ENCODE assay signal across 8 cellular contexts in genomic region chr17:409848-410673, GRCh38. TPM values are rescaled to one million over a fixed set of nuclear protein-coding genes. Genes with fewer than 3 reads are reported as not detected.
A peak's percentile ranks its signal among the peaks of the same experiment; 100 is the strongest.
DNase-seq lines count a peak whose midpoint lies in the region; ATAC-seq and TF ChIP-seq lines count a peak whose summit lies in the region.

No MANE protein-coding gene starts in this region.

- H3K79me2 ChIP-seq in PC-3 (ENCODE audit: low read length), result no peaks in the 10 kb centered on the region

- H3F3A ChIP-seq in PC-3 (ENCODE audit: low read length, unreplicated experiment), result no peaks in the 10 kb centered on the region

- H3K4me1 Mint-ChIP-seq in activated T-cell treated with anti-CD3 and anti-CD28 coated beads, Interleukin-2, amount 50 U/mL, for 24 hours (ENCODE audit: low read depth), result peaks cover 64% of the 10 kb centered on the region

- peak; percentile 60 for TF ChIP-seq POLR2A in erythroblast (IDR thresholded peaks at IDR 0.05; ENCODE audit: low read length)

- peak overlapping the region; percentile 88 for H3K4me3 ChIP-seq in PC-3 (ENCODE audit: low read length)

- H3K9me2 ChIP-seq in PC-3 (replicated peaks; ENCODE audit: low read length), result no peaks in the 10 kb centered on the region

- intact Hi-C loops in PC-3 (cut with micrococcal nuclease), result no loop called here

- no peaks in the 10 kb centered on the region for H4K20me1 ChIP-seq in PC-3 (ENCODE audit: low read length)

- no peaks in the 10 kb centered on the region for H3K27me3 ChIP-seq in PC-3 (ENCODE audit: low read length)

- H3K9ac ChIP-seq in PC-3 (ENCODE audit: low read length), result peak overlapping the region; percentile 85

- CTCF ChIA-PET in PC-3 (lab: Charles Lee), result interaction anchor here (0.6 kb wide), 1 partner anchor 570 kb away, joined by 13 read pairs; no protein-coding TSS in a partner anchor

- H3K36me3 ChIP-seq in PC-3 (ENCODE audit: low read depth, low read length), result no peaks in the 10 kb centered on the region

- no peak for TF ChIP-seq CTCF in PC-3 (conservative IDR thresholded peaks at IDR 0.05; ENCODE audit: low read depth, low read length)

- TF ChIP-seq EP300 in Ishikawa (IDR thresholded peaks at IDR 0.05; ENCODE audit: borderline replicate concordance), result no peak

- peaks cover 4% of the 10 kb centered on the region; the same call in 1 of the 2 replicates for H3K4me1 ChIP-seq in PC-3 (ENCODE audit: insufficient read depth, low read length)

- H3K27ac ChIP-seq in PC-3 (ENCODE audit: low read length), result peak overlapping the region; percentile 25; the same call in 1 of the 2 replicates

- peaks cover 4% of the 10 kb centered on the region for H3K27me3 Mint-ChIP-seq in activated T-cell treated with anti-CD3 and anti-CD28 coated beads, Interleukin-2, amount 50 U/mL, for 24 hours

- TF ChIP-seq RAD21 in Ishikawa (IDR thresholded peaks at IDR 0.05; ENCODE audit: low read depth), result no peak

- POLR2A ChIA-PET in PC-3 (lab: Charles Lee; ENCODE audit: unreplicated experiment), result no interaction called here

- peak overlapping the region; percentile 98 for H3K27ac Mint-ChIP-seq in activated T-cell treated with anti-CD3 and anti-CD28 coated beads, Interleukin-2, amount 50 U/mL, for 24 hours

- ATAC-seq in GM21619 (IDR thresholded peaks at IDR 0.05; ENCODE audit: unreplicated experiment) (peak; percentile 70), PC-3 (peak; percentile 86)

- peak overlapping the region; percentile 97 for H3K4me2 ChIP-seq in PC-3 (ENCODE audit: low read length)

- H2AFZ ChIP-seq in PC-3 (ENCODE audit: low read length), result peak overlapping the region; percentile 95

- no TSS peak for BruUV-seq in PC-3 (replicated peaks; lab: Mats Ljungman, UMichigan)

- H3K9me3 Mint-ChIP-seq in activated T-cell treated with anti-CD3 and anti-CD28 coated beads, Interleukin-2, amount 50 U/mL, for 24 hours, result no peaks in the 10 kb centered on the region

- no peaks in the 10 kb centered on the region for H3K9me3 ChIP-seq in PC-3 (ENCODE audit: low read length)

- peaks cover 26% of the 10 kb centered on the region for H3K36me3 Mint-ChIP-seq in activated T-cell treated with anti-CD3 and anti-CD28 coated beads, Interleukin-2, amount 50 U/mL, for 24 hours (ENCODE audit: low read depth)

- H3K4me3 Mint-ChIP-seq in activated T-cell treated with anti-CD3 and anti-CD28 coated beads, Interleukin-2, amount 50 U/mL, for 24 hours, result peak overlapping the region; percentile 80

- peak; percentile 94 for DNase-seq in DMS153 treated with DMSO at 0.1 percent for 48 hours (lab: John Stamatoyannopoulos, UW; ENCODE audit: unreplicated experiment)
- peak; percentile 99 for DNase-seq in PC-3
- DNase-seq in activated T-cell treated with anti-CD3 and anti-CD28 coated beads, Interleukin-2, amount 50 U/mL, for 24 hours, result peak; percentile 99
- DNase-seq in erythroblast (lab: John Stamatoyannopoulos, UW), result peak; percentile 99 to 100
- peak; percentile 100 for DNase-seq in mucosa of gallbladder (ENCODE audit: low spot score)
- peak; percentile 99 for DNase-seq in stimulated activated CD8-positive, alpha-beta memory T cell treated with anti-CD3 and anti-CD28 coated beads, Interleukin-4, amount 100 ng/mL, for 24 hours (ENCODE audit: low read depth)

TF ChIP-seq in Ishikawa, 13 proteins besides CTCF, POLR2A, EP300 and RAD21:
- TF ChIP-seq TCF12 (IDR thresholded peaks at IDR 0.05; ENCODE audit: low read depth) (no peak), CREB1 (IDR thresholded peaks at IDR 0.05; ENCODE audit: low read depth) (no peak), TAF1 (IDR thresholded peaks at IDR 0.05; ENCODE audit: low read depth) (no peak; the same call in 1 of the 2 replicates), YY1 (IDR thresholded peaks at IDR 0.05; ENCODE audit: low read depth) (no peak; the same call in none of the 2 replicates), TEAD4 (IDR thresholded peaks at IDR 0.05) (0 out of 2 replicates have a peak, but pooled peaks have one; percentile 31), EGR1 (IDR thresholded peaks at IDR 0.05) (no peak), MAX (IDR thresholded peaks at IDR 0.05) (peak; percentile 75; the same call in 1 of the 2 replicates), ZBTB7A (IDR thresholded peaks at IDR 0.05; ENCODE audit: low read depth) (peak; percentile 61; the same call in 1 of the 2 replicates), NFIC (IDR thresholded peaks at IDR 0.05) (no peak)

RNA-seq across cellular contexts. Expression of gene RFLNB, which starts 35.7 kb away (rescaled TPM):
- total RNA-seq in PC-3 (2014; rRNA removed) (3.0 and 3.1 TPM in 2 replicates), mucosa of gallbladder (16.8 TPM)

RNA-seq across cellular contexts. Expression of gene RPH3AL, which starts 57.5 kb away (rescaled TPM):
- total RNA-seq in PC-3 (2014; rRNA removed) (24.9 and 30.8 TPM in 2 replicates), mucosa of gallbladder (26.7 TPM)

Comparison
In these comparisons a context has a peak if more than half of its experiments do, and no peak if none do; other contexts are left out.
1. Peak in every context shown above with its lines: DNase-seq, ATAC-seq, H3K4me3 ChIP-seq and H3K27ac ChIP-seq.